In genomic region chr12:6462234-6462995, GRCh38 we compare ENCODE assay signal across 11 cellular contexts.
DNase-seq lines count a peak whose midpoint lies in the region; ATAC-seq lines count a peak whose summit lies in the region.
"Had no signal": no experiment of that assay in that cellular context is flagged by ENCODE, and none has a peak within 500 bp of the region (broad histone marks: within the 10 kb centered on the region; RNA-seq: fewer than 3 reads in every experiment).

No MANE protein-coding gene starts in this region.

- ATAC-seq in activated CD4-positive, CD25-positive, alpha-beta regulatory T cell treated with anti-CD3 and anti-CD28 coated beads, Interleukin-2, amount 50 U/mL, for 24 hours: peak; percentile 15 to 18
- peak; percentile 60 for ATAC-seq in stimulated activated naive CD8-positive, alpha-beta T cell treated with anti-CD3 and anti-CD28 coated beads, Interleukin-15, Interleukin-2, amounts not matched to agents 100 U/mL and 50 U/mL, for 24 hours
- ATAC-seq in HG02938 (IDR thresholded peaks at IDR 0.05; ENCODE audit: unreplicated experiment) (no peak), GM19324 (IDR thresholded peaks at IDR 0.05; ENCODE audit: low FRiP score, unreplicated experiment) (no peak)

- no peak for DNase-seq in activated CD4-positive, CD25-positive, alpha-beta regulatory T cell treated with anti-CD3 and anti-CD28 coated beads, Interleukin-2, amount 50 U/mL, for 72 hours
- DNase-seq in T follicular helper cell (ENCODE audit: low read depth) (peak; percentile 36), DMS114 treated with DMSO at 0.1 percent for 48 hours (lab: John Stamatoyannopoulos, UW; ENCODE audit: unreplicated experiment) (no peak)
- peak in 1 of 3 donors; percentile 25 for DNase-seq in effector memory CD4-positive, alpha-beta T cell
- peak; percentile 59 for DNase-seq in stimulated activated naive CD8-positive, alpha-beta T cell treated with anti-CD3 and anti-CD28 coated beads, Interleukin-15, Interleukin-2, amounts not matched to agents 100 U/mL and 50 U/mL, for 24 hours
- DNase-seq: 8988T, H9, NCI-H2171 had no signal

- peak overlapping the region; percentile 0 for H3K4me3 ChIP-seq in effector memory CD4-positive, alpha-beta T cell (ENCODE audit: insufficient read depth, low read depth, low read length, poor library complexity, severe bottlenecking)

- H3K4me1 ChIP-seq in effector memory CD4-positive, alpha-beta T cell (ENCODE audit: control insufficient read depth, insufficient read depth, low read length, poor library complexity, severe bottlenecking): peaks cover 61% of the 10 kb centered on the region

- peaks cover 38% of the 10 kb centered on the region for H3K36me3 ChIP-seq in effector memory CD4-positive, alpha-beta T cell (ENCODE audit: control insufficient read depth, insufficient read depth, low read length)

- H3K27me3 ChIP-seq in effector memory CD4-positive, alpha-beta T cell (replicated peaks; ENCODE audit: control insufficient read depth, insufficient read depth, low read length, poor library complexity, severe bottlenecking): no peaks in the 10 kb centered on the region

- H3K27ac ChIP-seq in effector memory CD4-positive, alpha-beta T cell (ENCODE audit: insufficient read depth, low read length, poor library complexity, severe bottlenecking): peak overlapping the region; percentile 86

- no peaks in the 10 kb centered on the region for H3K9me3 ChIP-seq in effector memory CD4-positive, alpha-beta T cell (ENCODE audit: control insufficient read depth, low read length)

Comparison
In these comparisons a context has a peak if more than half of its experiments do, and no peak if none do; other contexts are left out.
1. ATAC-seq: peak in activated CD4-positive, CD25-positive, alpha-beta regulatory T cell treated with anti-CD3 and anti-CD28 coated beads, Interleukin-2, amount 50 U/mL, for 24 hours (2 of 2) and stimulated activated naive CD8-positive, alpha-beta T cell treated with anti-CD3 and anti-CD28 coated beads, Interleukin-15, Interleukin-2, amounts not matched to agents 100 U/mL and 50 U/mL, for 24 hours (single experiment); none in HG02938 (single experiment) and GM19324 (single experiment).
2. DNase-seq: peak in T follicular helper cell (single experiment) and stimulated activated naive CD8-positive, alpha-beta T cell treated with anti-CD3 and anti-CD28 coated beads, Interleukin-15, Interleukin-2, amounts not matched to agents 100 U/mL and 50 U/mL, for 24 hours (single experiment); none in activated CD4-positive, CD25-positive, alpha-beta regulatory T cell treated with anti-CD3 and anti-CD28 coated beads, Interleukin-2, amount 50 U/mL, for 72 hours (single experiment) and DMS114 treated with DMSO at 0.1 percent for 48 hours (single experiment).